Comparison of ENCODE assay signal across 32 cellular contexts in genomic region chr3:18840535-18841137, GRCh38.
"Had no signal": no experiment of that assay in that cellular context is flagged by ENCODE, and none has a peak within 500 bp of the region (broad histone marks: within the 10 kb centered on the region; RNA-seq: fewer than 3 reads in every experiment).

No MANE protein-coding gene starts in this region.

- H3K9ac ChIP-seq: parathyroid adenoma had no signal

- H3K9me3 Mint-ChIP-seq: naive B cell; natural killer cell treated with Interleukin-12 subunit alpha and Interleukin-12 subunit beta and Interleukin-15 and Interleukin-18, amount 100 ng/mL, for 72 hours; neural crest cell; stimulated activated naive CD8-positive, alpha-beta T cell treated with anti-CD3 and anti-CD28 coated beads, Interleukin-15, amount 100 ng/mL, for 72 hours had no signal

- H3K4me1 ChIP-seq: colonic mucosa, esophagus muscularis mucosa, heart right ventricle, lower lobe of right lung, parathyroid adenoma, right atrium auricular region, suprapubic skin, thyroid gland, upper lobe of left lung had no signal

- DNase-seq: colonic mucosa; dermis blood vessel endothelial cell; effector memory CD4-positive, alpha-beta T cell; foreskin melanocyte; glutamatergic neuron; heart right ventricle; hippocampal formation; kidney glomerular epithelial cell; left ventricle myocardium superior; lower lobe of right lung; mucosa of descending colon; naive B cell; stimulated activated CD4-positive, alpha-beta T cell treated with anti-CD3 and anti-CD28 coated beads, Interleukin-12 subunit alpha, Interleukin-12 subunit beta, amount 100 ng/mL, for 4 hours; stimulated activated CD4-positive, alpha-beta T cell treated with anti-CD3 and anti-CD28 coated beads, Interleukin-1b, Interleukin-23, amount 100 ng/mL, for 48 hours; stimulated activated CD4-positive, alpha-beta T cell treated with anti-CD3 and anti-CD28 coated beads, Interleukin-4, amount 100 ng/mL, for 1 hour; stimulated activated CD8-positive, alpha-beta memory T cell treated with anti-CD3 and anti-CD28 coated beads, Interleukin-4, amount 100 ng/mL, for 48 hours; stimulated activated naive CD4-positive, alpha-beta T cell; stimulated activated naive CD8-positive, alpha-beta T cell treated with anti-CD3 and anti-CD28 coated beads, Interleukin-15, amount 100 ng/mL, for 72 hours; thyroid gland; upper lobe of left lung had no signal

- H3K9me3 ChIP-seq: colonic mucosa, esophagus muscularis mucosa, heart right ventricle, lower lobe of right lung, mucosa of descending colon, right atrium auricular region, suprapubic skin, thyroid gland, upper lobe of left lung had no signal

- H3K4me1 Mint-ChIP-seq: neural crest cell had no signal

- ATAC-seq: heart right ventricle; left ventricle myocardium superior; lower lobe of right lung; mucosa of descending colon; natural killer cell treated with Interleukin-12 subunit alpha and Interleukin-12 subunit beta and Interleukin-15 and Interleukin-18, amount 100 ng/mL, for 72 hours; sciatic nerve; stimulated activated naive CD8-positive, alpha-beta T cell treated with anti-CD3 and anti-CD28 coated beads, Interleukin-15, amount 100 ng/mL, for 72 hours had no signal

- H2AFZ ChIP-seq: parathyroid adenoma had no signal

- H3K27ac ChIP-seq: colonic mucosa, esophagus muscularis mucosa, heart right ventricle, lower lobe of right lung, parathyroid adenoma, right atrium auricular region, suprapubic skin, thyroid gland, upper lobe of left lung had no signal

- H3K36me3 ChIP-seq: colonic mucosa, esophagus muscularis mucosa, heart right ventricle, lower lobe of right lung, right atrium auricular region, suprapubic skin, thyroid gland, upper lobe of left lung had no signal

- FAIRE-seq: endothelial cell of umbilical vein, islet of Langerhans, urothelium cell line had no signal

- H3K4me3 Mint-ChIP-seq: naive B cell; natural killer cell treated with Interleukin-12 subunit alpha and Interleukin-12 subunit beta and Interleukin-15 and Interleukin-18, amount 100 ng/mL, for 72 hours; neural crest cell; stimulated activated naive CD8-positive, alpha-beta T cell treated with anti-CD3 and anti-CD28 coated beads, Interleukin-15, amount 100 ng/mL, for 72 hours had no signal

- H3K27ac Mint-ChIP-seq: naive B cell; natural killer cell treated with Interleukin-12 subunit alpha and Interleukin-12 subunit beta and Interleukin-15 and Interleukin-18, amount 100 ng/mL, for 72 hours; progenitor cell of endocrine pancreas; stimulated activated naive CD8-positive, alpha-beta T cell treated with anti-CD3 and anti-CD28 coated beads, Interleukin-15, amount 100 ng/mL, for 72 hours had no signal

- H3K36me3 Mint-ChIP-seq: naive B cell; natural killer cell treated with Interleukin-12 subunit alpha and Interleukin-12 subunit beta and Interleukin-15 and Interleukin-18, amount 100 ng/mL, for 72 hours had no signal

- H3K27me3 Mint-ChIP-seq: naive B cell; progenitor cell of endocrine pancreas; stimulated activated naive CD8-positive, alpha-beta T cell treated with anti-CD3 and anti-CD28 coated beads, Interleukin-15, amount 100 ng/mL, for 72 hours had no signal

- H3K79me2 ChIP-seq: parathyroid adenoma had no signal

- H3K4me2 ChIP-seq: smooth muscle cell had no signal

- H3K4me3 ChIP-seq: colonic mucosa, esophagus muscularis mucosa, heart right ventricle, lower lobe of right lung, mucosa of descending colon, right atrium auricular region, smooth muscle cell, suprapubic skin, thyroid gland, upper lobe of left lung had no signal

- H3K27me3 ChIP-seq: colonic mucosa, esophagus muscularis mucosa, heart right ventricle, right atrium auricular region, suprapubic skin, thyroid gland, upper lobe of left lung had no signal
